Comparison of ENCODE assay signal across 10 cellular contexts in the genomic region with DNA sequence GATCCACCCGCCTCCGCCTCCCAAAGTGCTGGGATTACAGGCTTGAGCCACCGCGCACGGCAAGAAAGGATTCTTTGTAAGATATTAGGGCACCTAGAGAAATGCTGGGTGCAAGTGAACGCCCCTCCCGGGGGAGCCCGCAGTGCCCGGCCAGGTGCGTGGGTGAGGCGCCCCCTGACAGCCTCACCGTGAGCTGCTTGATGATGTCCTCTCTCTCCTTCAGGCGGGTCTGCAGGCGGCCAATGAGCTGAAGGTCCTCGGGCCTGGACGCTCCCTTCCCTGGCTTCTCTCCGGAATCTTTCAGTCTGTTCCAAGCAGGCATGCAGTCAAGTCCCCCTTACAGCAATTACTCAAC. TPM values are rescaled to one million over a fixed set of nuclear protein-coding genes. Genes with fewer than 3 reads are reported as not detected.
DNase-seq lines count a peak whose midpoint lies in the region; ATAC-seq lines count a peak whose summit lies in the region.
"Had no signal": no experiment of that assay in that cellular context is flagged by ENCODE, and none has a peak within 500 bp of the region (broad histone marks: within the 10 kb centered on the region; RNA-seq: fewer than 3 reads in every experiment).

No MANE protein-coding gene starts in this region.

- no peak overlapping the region for H2AK5ac ChIP-seq in trophoblast cell (ENCODE audit: low read length)

- no peak overlapping the region for H3K4ac ChIP-seq in trophoblast cell (ENCODE audit: low read depth, low read length)

- no peak overlapping the region for H3K4me2 ChIP-seq in trophoblast cell (ENCODE audit: low read length)

- H4K12ac ChIP-seq in trophoblast cell (ENCODE audit: low read depth, low read length): no peak overlapping the region

- H3K9me3 ChIP-seq in trophoblast cell (ENCODE audit: insufficient read depth, low read depth, low read length): no peaks in the 10 kb centered on the region
- H3K9me3 ChIP-seq: transverse colon had no signal

- no peak overlapping the region for H2BK5ac ChIP-seq in trophoblast cell (ENCODE audit: low read depth, low read length, poor library complexity)

- CTCF ChIA-PET in activated CD4-positive, alpha-beta T cell treated with anti-CD3 and anti-CD28 coated beads for 36 hours (lab: Charles Lee): interaction anchor here (0.7 to 3.7 kb wide), 11 partner anchors 10 to 123 kb away, joined by 3 to 40 read pairs (median 4); no protein-coding TSS in a partner anchor

- no peak overlapping the region for H2AFZ ChIP-seq in trophoblast cell (ENCODE audit: insufficient read depth, low read length, poor library complexity)

- no peak for DNase-seq in activated CD4-positive, alpha-beta T cell treated with anti-CD3 and anti-CD28 coated beads for 36 hours
- no peak for DNase-seq in activated CD4-positive, alpha-beta T cell treated with anti-CD3 and anti-CD28 coated beads for 4 hours
- no peak for DNase-seq in trophoblast cell
- no peak for DNase-seq in posterior vena cava (ENCODE audit: low spot score)
- no peak for DNase-seq in DMS153 (lab: John Stamatoyannopoulos, UW)
- no peak for DNase-seq in germinal center (ENCODE audit: low spot score)

- intact Hi-C loops in activated CD4-positive, alpha-beta T cell treated with anti-CD3 and anti-CD28 coated beads for 36 hours (cut with DNase I, micrococcal nuclease): loop anchor here in 1 of 2 experiments (1.0 to 5.0 kb wide), 3 partner anchors 87 to 956 kb away; no protein-coding TSS in a partner anchor
- intact Hi-C loops in posterior vena cava (cut with DNase I): loop anchor here (5.0 kb wide), 2 partner anchors 89 to 94 kb away; no protein-coding TSS in a partner anchor

- no peaks in the 10 kb centered on the region for H3K79me1 ChIP-seq in trophoblast cell (ENCODE audit: low read length)

- H3K4me1 ChIP-seq in trophoblast cell (ENCODE audit: control insufficient read depth in 1 of 2, insufficient read depth in 2 of 2, low read length in 2 of 2): no peaks in the 10 kb centered on the region
- H3K4me1 ChIP-seq: transverse colon had no signal

- POLR2A ChIA-PET in activated CD4-positive, alpha-beta T cell treated with anti-CD3 and anti-CD28 coated beads for 36 hours (lab: Charles Lee): no interaction called here

- H3K4me1 Mint-ChIP-seq in activated CD4-positive, alpha-beta T cell treated with anti-CD3 and anti-CD28 coated beads for 36 hours: no peaks in the 10 kb centered on the region

- no peaks in the 10 kb centered on the region for H3K27me3 Mint-ChIP-seq in activated CD4-positive, alpha-beta T cell treated with anti-CD3 and anti-CD28 coated beads for 36 hours
- H3K27me3 Mint-ChIP-seq: CD8-positive, alpha-beta memory T cell had no signal

- H3K18ac ChIP-seq in trophoblast cell (ENCODE audit: low read length): no peak overlapping the region

- H3K14ac ChIP-seq in trophoblast cell (ENCODE audit: low read length): no peak overlapping the region

- no peak overlapping the region for H3K4me3 Mint-ChIP-seq in activated CD4-positive, alpha-beta T cell treated with anti-CD3 and anti-CD28 coated beads for 36 hours
- H3K4me3 Mint-ChIP-seq: CD8-positive, alpha-beta memory T cell had no signal

- H3K79me2 ChIP-seq in trophoblast cell (ENCODE audit: control insufficient read depth, insufficient read depth, low read length, poor library complexity): no peaks in the 10 kb centered on the region

- H3K27me3 ChIP-seq in trophoblast cell (ENCODE audit: insufficient read depth, low read length): no peaks in the 10 kb centered on the region
- H3K27me3 ChIP-seq: transverse colon had no signal

- H3K27ac Mint-ChIP-seq in activated CD4-positive, alpha-beta T cell treated with anti-CD3 and anti-CD28 coated beads for 36 hours: no peak overlapping the region

- no CpG with 5 or more reads among the region's 17 CpGs for WGBS in trophoblast cell (ENCODE audit: extremely low coverage, insufficient coverage, insufficient read length)

- no peak overlapping the region for H2BK120ac ChIP-seq in trophoblast cell (ENCODE audit: insufficient read depth, low read length, poor library complexity)

- peak overlapping the region; percentile 70 for H3K9ac ChIP-seq in trophoblast cell (ENCODE audit: low read length)

- H2BK12ac ChIP-seq in trophoblast cell (ENCODE audit: low read length): no peak overlapping the region

- peaks cover 28 to 39% of the 10 kb centered on the region in 2 experiments for H3K36me3 ChIP-seq in trophoblast cell (ENCODE audit: control insufficient read depth in 1 of 2, insufficient read depth in 2 of 2, low read length in 2 of 2)

- H4K91ac ChIP-seq in trophoblast cell (ENCODE audit: low read depth, low read length): no peak overlapping the region

- H3K36me3 Mint-ChIP-seq in activated CD4-positive, alpha-beta T cell treated with anti-CD3 and anti-CD28 coated beads for 36 hours (ENCODE audit: low read depth): peaks cover 25% of the 10 kb centered on the region

- peak; percentile 21 for ATAC-seq in activated CD4-positive, alpha-beta T cell treated with anti-CD3 and anti-CD28 coated beads for 36 hours
- peak; percentile 6 for ATAC-seq in HG02973 (IDR thresholded peaks at IDR 0.05; ENCODE audit: unreplicated experiment)

- H3K27ac ChIP-seq in cingulate gyrus (ENCODE audit: low read depth, low read length) (peak overlapping the region; percentile 85), trophoblast cell (ENCODE audit: low read depth, low read length) (no peak overlapping the region)
- H3K27ac ChIP-seq: transverse colon had no signal

- H3K4me3 ChIP-seq in trophoblast cell (ENCODE audit: low read depth, low read length): no peak overlapping the region
- H3K4me3 ChIP-seq: transverse colon had no signal

- H4K8ac ChIP-seq in trophoblast cell (ENCODE audit: low read depth, low read length): no peak overlapping the region

- H3K9me3 Mint-ChIP-seq in activated CD4-positive, alpha-beta T cell treated with anti-CD3 and anti-CD28 coated beads for 36 hours (ENCODE audit: low read depth): no peaks in the 10 kb centered on the region
- H3K9me3 Mint-ChIP-seq: CD8-positive, alpha-beta memory T cell had no signal

- no peak overlapping the region for H3K23ac ChIP-seq in trophoblast cell (ENCODE audit: low read length)

RNA-seq across cellular contexts. Expression of a gene that starts 21.9 kb away (rescaled TPM):
- total RNA-seq in activated CD4-positive, alpha-beta T cell treated with anti-CD3 and anti-CD28 coated beads for 36 hours: 10 to 100 TPM; 43.0 to 58.0 TPM
- 20.5 and 21.5 TPM in 2 replicates for polyA plus RNA-seq in trophoblast cell (2013)
- total RNA-seq in posterior vena cava: 10 to 100 TPM; 34.4 to 41.6 TPM

RNA-seq across cellular contexts. Expression of a gene that starts 59.3 kb away (rescaled TPM):
- total RNA-seq in activated CD4-positive, alpha-beta T cell treated with anti-CD3 and anti-CD28 coated beads for 36 hours: 100 to 1,000 TPM; 126 to 128 TPM
- polyA plus RNA-seq in trophoblast cell (2013): 46.7 and 47.5 TPM in 2 replicates
- 10 to 100 TPM; 70.4 to 72.4 TPM for total RNA-seq in posterior vena cava
